In genomic region chr10:122878799-122879338, GRCh38 we compare ENCODE assay signal across 8 cellular contexts. TPM values are rescaled to one million over a fixed set of nuclear protein-coding genes. Genes with fewer than 3 reads are reported as not detected.
A peak's percentile ranks its signal among the peaks of the same experiment; 100 is the strongest.
DNase-seq lines count a peak whose midpoint lies in the region; ATAC-seq and TF ChIP-seq lines count a peak whose summit lies in the region.

No MANE protein-coding gene starts in this region.

- H3K9me3 ChIP-seq in right cardiac atrium (ENCODE audit: control insufficient read depth, low read length): no peaks in the 10 kb centered on the region

- no peaks in the 10 kb centered on the region for H3K27me3 Mint-ChIP-seq in activated CD8-positive, alpha-beta T cell treated with anti-CD3 and anti-CD28 coated beads, Interleukin-2, amount 10 ng/mL, durations not matched to agents 7 days and 5 days (ENCODE audit: low read depth)

- H3K4me1 ChIP-seq in right cardiac atrium (ENCODE audit: control insufficient read depth, insufficient read depth, low read length): no peaks in the 10 kb centered on the region

- H3K9me3 Mint-ChIP-seq in activated CD8-positive, alpha-beta T cell treated with anti-CD3 and anti-CD28 coated beads, Interleukin-2, amount 10 ng/mL, durations not matched to agents 7 days and 5 days (ENCODE audit: insufficient read depth): peaks cover 14% of the 10 kb centered on the region

- H3K4me3 Mint-ChIP-seq in activated CD8-positive, alpha-beta T cell treated with anti-CD3 and anti-CD28 coated beads, Interleukin-2, amount 10 ng/mL, durations not matched to agents 7 days and 5 days: peak overlapping the region; percentile 93

- POLR2A ChIA-PET in activated CD8-positive, alpha-beta T cell treated with anti-CD3 and anti-CD28 coated beads, Interleukin-2, amount 10 ng/mL, durations not matched to agents 7 days and 5 days (lab: Charles Lee): no interaction called here

- no peak for TF ChIP-seq CTCF in C4-2B (conservative IDR thresholded peaks at IDR 0.05)

- peaks cover 41% of the 10 kb centered on the region for H3K4me1 Mint-ChIP-seq in activated CD8-positive, alpha-beta T cell treated with anti-CD3 and anti-CD28 coated beads, Interleukin-2, amount 10 ng/mL, durations not matched to agents 7 days and 5 days (ENCODE audit: low read depth)

- H3K4me3 ChIP-seq in right cardiac atrium (ENCODE audit: low read length): peak overlapping the region; percentile 60

- H3K27ac Mint-ChIP-seq in activated CD8-positive, alpha-beta T cell treated with anti-CD3 and anti-CD28 coated beads, Interleukin-2, amount 10 ng/mL, durations not matched to agents 7 days and 5 days: peak overlapping the region; percentile 90

- H3K27ac ChIP-seq in C4-2B (peak overlapping the region; percentile 90), right cardiac atrium (ENCODE audit: low read length) (no peak overlapping the region)

- intact Hi-C loops in right cardiac atrium (cut with DNase I): no loop called here

- peak; percentile 26 for ATAC-seq in GM19324 (IDR thresholded peaks at IDR 0.05; ENCODE audit: low FRiP score, unreplicated experiment)
- peak; percentile 10 for ATAC-seq in activated CD8-positive, alpha-beta T cell treated with anti-CD3 and anti-CD28 coated beads, Interleukin-2, amount 10 ng/mL, durations not matched to agents 7 days and 5 days
- peak in 1 of 2 donors; percentile 33 for ATAC-seq in right cardiac atrium
- ATAC-seq in stimulated activated naive CD8-positive, alpha-beta T cell treated with anti-CD3 and anti-CD28 coated beads, Interleukin-15, Interleukin-2, amounts not matched to agents 100 U/mL and 50 U/mL, for 24 hours: peak; percentile 16
- no peak for ATAC-seq in HG02840 (IDR thresholded peaks at IDR 0.05; ENCODE audit: low FRiP score, unreplicated experiment)

- peaks cover 59% of the 10 kb centered on the region for H3K36me3 Mint-ChIP-seq in activated CD8-positive, alpha-beta T cell treated with anti-CD3 and anti-CD28 coated beads, Interleukin-2, amount 10 ng/mL, durations not matched to agents 7 days and 5 days (ENCODE audit: low read depth)

- no peaks in the 10 kb centered on the region for H3K27me3 ChIP-seq in right cardiac atrium (ENCODE audit: control insufficient read depth, insufficient read depth)

- DNase-seq in HT1080 (ENCODE audit: low read depth): peak; percentile 7
- no peak for DNase-seq in activated CD8-positive, alpha-beta T cell treated with anti-CD3 and anti-CD28 coated beads, Interleukin-2, amount 10 ng/mL, durations not matched to agents 7 days and 5 days
- DNase-seq in right cardiac atrium: no peak
- no peak for DNase-seq in stimulated activated naive CD8-positive, alpha-beta T cell treated with anti-CD3 and anti-CD28 coated beads, Interleukin-15, Interleukin-2, amounts not matched to agents 100 U/mL and 50 U/mL, for 24 hours
- DNase-seq in NCI-H446 treated with DMSO at 0.1 percent for 48 hours (lab: John Stamatoyannopoulos, UW): no peak

- whole genome bisulfite sequencing in right cardiac atrium: 47% methylated on average over 14 of the region's 14 CpGs

- CTCF ChIA-PET in activated CD8-positive, alpha-beta T cell treated with anti-CD3 and anti-CD28 coated beads, Interleukin-2, amount 10 ng/mL, durations not matched to agents 7 days and 5 days (lab: Charles Lee): no interaction called here

RNA-seq across cellular contexts. Expression of gene FAM24B, which starts 0.5 kb away (rescaled TPM):
- total RNA-seq in HT1080 (2014; rRNA removed; shearing (Covaris generic)): 7.2 and 7.9 TPM in 2 replicates
- 4.4 and 5.9 TPM in 2 replicates for polyA plus RNA-seq in HT1080 (2015; cell fraction: cytosol; rRNA removed)
- 10.9 and 18.5 TPM in 2 replicates for polyA plus RNA-seq in HT1080 (2015; cell fraction: nucleus; rRNA removed)
- 10 to 100 TPM in 1 of 2 experiments, 1 to 10 TPM in 1; 9.3 to 11.0 TPM for total RNA-seq in activated CD8-positive, alpha-beta T cell treated with anti-CD3 and anti-CD28 coated beads, Interleukin-2, amount 10 ng/mL, durations not matched to agents 7 days and 5 days
- 1 to 10 TPM in 2 of 4 donors, under 1 TPM in 2; 0.47 to 1.4 (median 0.88) TPM for total RNA-seq in right cardiac atrium
- 1.2 TPM for polyA plus RNA-seq in right cardiac atrium

RNA-seq across cellular contexts. Expression of gene FAM24A, which starts 31.5 kb away (rescaled TPM):
- total RNA-seq in HT1080 (2014; rRNA removed; shearing (Covaris generic)): not detected in 2 replicates
- not detected in 2 replicates for polyA plus RNA-seq in HT1080 (2015; cell fraction: cytosol; rRNA removed)
- not detected in 2 replicates for polyA plus RNA-seq in HT1080 (2015; cell fraction: nucleus; rRNA removed)
- not detected for total RNA-seq in activated CD8-positive, alpha-beta T cell treated with anti-CD3 and anti-CD28 coated beads, Interleukin-2, amount 10 ng/mL, durations not matched to agents 7 days and 5 days
- not detected for total RNA-seq in right cardiac atrium
- polyA plus RNA-seq in right cardiac atrium: not detected

RNA-seq across cellular contexts. Expression of gene CUZD1, which starts 33.2 kb away (rescaled TPM):
- 0.47 and 0.55 TPM in 2 replicates for total RNA-seq in HT1080 (2014; rRNA removed; shearing (Covaris generic))
- 0.64 and 1.0 TPM in 2 replicates for polyA plus RNA-seq in HT1080 (2015; cell fraction: cytosol; rRNA removed)
- 2.8 TPM in 2 replicates for polyA plus RNA-seq in HT1080 (2015; cell fraction: nucleus; rRNA removed)
- 1 to 10 TPM; 2.8 to 3.1 TPM for total RNA-seq in activated CD8-positive, alpha-beta T cell treated with anti-CD3 and anti-CD28 coated beads, Interleukin-2, amount 10 ng/mL, durations not matched to agents 7 days and 5 days
- under 1 TPM; 0.17 to 0.53 (median 0.25) TPM for total RNA-seq in right cardiac atrium
- polyA plus RNA-seq in right cardiac atrium: 0.25 TPM
